Comparison of ENCODE assay signal across 8 cellular contexts in genomic region chr1:174114788-174115448, GRCh38. TPM values are rescaled to one million over a fixed set of nuclear protein-coding genes. Genes with fewer than 3 reads are reported as not detected.
DNase-seq lines count a peak whose midpoint lies in the region; ATAC-seq and TF ChIP-seq lines count a peak whose summit lies in the region.

No MANE protein-coding gene starts in this region.

- H3K4me1 ChIP-seq in ascending aorta: peaks cover 0 to 2% of the 10 kb centered on the region in 2 donors

- peak; percentile 63 for ATAC-seq in HG03196 (IDR thresholded peaks at IDR 0.05; ENCODE audit: unreplicated experiment)
- peak; percentile 91 to 93 for ATAC-seq in stimulated activated naive B cell treated with anti-CD40 and anti-IgM and Interleukin-4, amounts not matched to agents 10 μg/mL and 1 μg/mL and 100 μg/mL, for 72 hours (replicated peaks)
- no peak for ATAC-seq in HG03095 (IDR thresholded peaks at IDR 0.05; ENCODE audit: unreplicated experiment)

- CTCF ChIA-PET in BJ (lab: Yijun Ruan, JAX): interaction anchor here (0.8 to 1.4 kb wide), 8 partner anchors 15 to 47 kb away, joined by 3 to 9 read pairs (median 4); no protein-coding TSS in a partner anchor

- H3K36me3 ChIP-seq in BJ (ENCODE audit: control insufficient read depth, insufficient read depth, low read length) (no peaks in the 10 kb centered on the region), ascending aorta (no peaks in the 10 kb centered on the region)

- no peak for DNase-seq in BJ (ENCODE audit: low read depth)
- DNase-seq in NCI-H748 (lab: John Stamatoyannopoulos, UW; ENCODE audit: unreplicated experiment): peak; percentile 41
- DNase-seq in ascending aorta (ENCODE audit: low spot score in 2 of 2): no peak
- DNase-seq in iPS-NIHi7 (ENCODE audit: extremely low spot score): peak; percentile 63
- peak; percentile 19 for DNase-seq in stimulated activated naive B cell treated with anti-CD40 and anti-IgM and Interleukin-4, amounts not matched to agents 10 μg/mL and 1 μg/mL and 100 μg/mL, for 72 hours

- H3K27ac Mint-ChIP-seq in stimulated activated naive B cell treated with anti-CD40 and anti-IgM and Interleukin-4, amounts not matched to agents 10 μg/mL and 1 μg/mL and 100 μg/mL, for 72 hours: no peak overlapping the region

- H3K4me3 ChIP-seq in BJ (ENCODE audit: low read depth, low read length) (no peak overlapping the region), ascending aorta (no peak overlapping the region)

- H3K4me3 Mint-ChIP-seq in stimulated activated naive B cell treated with anti-CD40 and anti-IgM and Interleukin-4, amounts not matched to agents 10 μg/mL and 1 μg/mL and 100 μg/mL, for 72 hours: no peak overlapping the region

- peaks cover 9 to 10% of the 10 kb centered on the region in 2 donors for H3K4me1 Mint-ChIP-seq in stimulated activated naive B cell treated with anti-CD40 and anti-IgM and Interleukin-4, amounts not matched to agents 10 μg/mL and 1 μg/mL and 100 μg/mL, for 72 hours

- no peaks in the 10 kb centered on the region for H3K27me3 Mint-ChIP-seq in stimulated activated naive B cell treated with anti-CD40 and anti-IgM and Interleukin-4, amounts not matched to agents 10 μg/mL and 1 μg/mL and 100 μg/mL, for 72 hours

- H3K9me3 Mint-ChIP-seq in stimulated activated naive B cell treated with anti-CD40 and anti-IgM and Interleukin-4, amounts not matched to agents 10 μg/mL and 1 μg/mL and 100 μg/mL, for 72 hours: no peaks in the 10 kb centered on the region

- POLR2A ChIA-PET in BJ (lab: Charles Lee): no interaction called here

- TF ChIP-seq CTCF in BJ (IDR thresholded peaks at IDR 0.05; ENCODE audit: insufficient read depth, low read depth, low read length) (peak; percentile 79), GM12874 (IDR thresholded peaks at IDR 0.05; ENCODE audit: insufficient read depth, low read depth, low read length) (peak; percentile 80), ascending aorta (IDR thresholded peaks at IDR 0.05) (peak in 2 of 3 experiments; percentile 32 to 48)

- H3K27me3 ChIP-seq in BJ (ENCODE audit: control insufficient read depth, insufficient read depth, low read length) (no peaks in the 10 kb centered on the region), ascending aorta (no peaks in the 10 kb centered on the region)

- intact Hi-C loops in ascending aorta (cut with DNase I): no loop called here

- H3K9me3 ChIP-seq in ascending aorta: no peaks in the 10 kb centered on the region

- H3K36me3 Mint-ChIP-seq in stimulated activated naive B cell treated with anti-CD40 and anti-IgM and Interleukin-4, amounts not matched to agents 10 μg/mL and 1 μg/mL and 100 μg/mL, for 72 hours: no peaks in the 10 kb centered on the region

- no peak overlapping the region for H3K27ac ChIP-seq in ascending aorta

RNA-seq across cellular contexts. Expression of gene RABGAP1L, which starts 44.4 kb away (rescaled TPM):
- 15.9 and 20.1 TPM in 2 replicates for polyA plus RNA-seq in BJ (2011; rRNA removed)
- polyA minus RNA-seq in BJ (2011; rRNA and poly(A)+ RNA removed): 23.8 and 27.0 TPM in 2 replicates
- total RNA-seq in ascending aorta: 48.4 TPM

Comparison
In these comparisons a context has a peak if more than half of its experiments do, and no peak if none do; other contexts are left out.
1. DNase-seq: peak in NCI-H748 (single experiment), iPS-NIHi7 (single experiment) and stimulated activated naive B cell treated with anti-CD40 and anti-IgM and Interleukin-4, amounts not matched to agents 10 μg/mL and 1 μg/mL and 100 μg/mL, for 72 hours (single experiment); none in BJ (single experiment) and ascending aorta (0 of 2).
2. Peak in every context shown above with its lines, with median percentiles within 50 percentile points of each other: CTCF ChIP-seq.